ENCODE assay signal across 10 cellular contexts in the genomic region with DNA sequence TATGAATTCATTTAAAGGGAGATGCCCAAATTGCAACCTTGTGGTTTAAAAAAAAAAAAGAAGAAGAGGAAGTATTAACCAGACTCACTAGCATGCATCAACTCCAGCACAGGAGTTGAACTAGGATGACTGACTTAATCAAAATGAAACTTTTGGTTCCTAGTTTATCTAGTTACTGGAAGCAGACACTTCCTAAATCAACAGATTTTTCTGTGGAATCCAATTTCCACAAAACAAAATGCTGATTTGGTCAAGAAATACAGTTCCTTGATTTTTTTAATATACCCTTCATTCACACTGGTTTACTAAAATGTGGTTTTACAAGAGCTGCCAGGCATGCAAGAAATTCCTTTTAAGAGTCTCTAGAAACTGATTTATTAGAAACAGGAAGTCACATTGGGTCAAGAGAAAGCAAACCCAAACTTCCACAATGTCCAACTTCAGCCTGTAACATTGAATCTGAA. TPM values are rescaled to one million over a fixed set of nuclear protein-coding genes. Genes with fewer than 3 reads are reported as not detected.
DNase-seq lines count a peak whose midpoint lies in the region; ATAC-seq and TF ChIP-seq lines count a peak whose summit lies in the region.
"Had no signal": no experiment of that assay in that cellular context is flagged by ENCODE, and none has a peak within 500 bp of the region (broad histone marks: within the 10 kb centered on the region; RNA-seq: fewer than 3 reads in every experiment).

No MANE protein-coding gene starts in this region.

- TF ChIP-seq CTCF in cardiac fibroblast (IDR thresholded peaks at IDR 0.05; ENCODE audit: low read depth, low read length) (no peak), sigmoid colon (IDR thresholded peaks at IDR 0.05) (no peak), WERI-Rb-1 (IDR thresholded peaks at IDR 0.05; ENCODE audit: low read depth, low read length) (no peak)

- no peaks in the 10 kb centered on the region for H3K9me3 ChIP-seq in sigmoid colon
- no peaks in the 10 kb centered on the region for H3K9me3 ChIP-seq in WERI-Rb-1 (ENCODE audit: severe bottlenecking)

- peaks cover 0 to 65% (median 58%) of the 10 kb centered on the region in 4 donors for H3K4me1 ChIP-seq in sigmoid colon

- H3K27me3 ChIP-seq in sigmoid colon (no peaks in the 10 kb centered on the region), WERI-Rb-1 (ENCODE audit: insufficient read depth, low read depth, severe bottlenecking) (no peaks in the 10 kb centered on the region)

- peak overlapping the region in 3 of 4 donors; percentile 26 to 78 (median 66) for H3K27ac ChIP-seq in sigmoid colon
- H3K27ac ChIP-seq in WERI-Rb-1, result no peak overlapping the region

- DNase-seq in cardiac fibroblast (ENCODE audit: low read depth in 2 of 2), result peak; percentile 24 to 47
- DNase-seq in sigmoid colon, result no peak
- no peak for DNase-seq in posterior vena cava (ENCODE audit: low spot score)
- DNase-seq in stimulated activated naive CD4-positive, alpha-beta T cell (lab: John Stamatoyannopoulos, UW), result no peak
- no peak for DNase-seq in HUDEP-2 (lab: John Stamatoyannopoulos, UW; ENCODE audit: unreplicated experiment in 76 of 76)
- no peak for DNase-seq in WERI-Rb-1
- DNase-seq: activated naive CD4-positive, alpha-beta T cell treated with anti-CD3 and anti-CD28 coated beads, Interleukin-2, amount 10 ng/mL, durations not matched to agents 7 days and 5 days; stimulated activated naive CD4-positive, alpha-beta T cell treated with Interleukin-2 at 50 U/mL for 16 hours had no signal

- TF ChIP-seq EP300 in sigmoid colon (IDR thresholded peaks at IDR 0.05), result no peak

- intact Hi-C loops in sigmoid colon (cut with DNase I) (no loop called here), posterior vena cava (cut with DNase I) (no loop called here)

- no peak for TF ChIP-seq POLR2A in sigmoid colon (IDR thresholded peaks at IDR 0.05)

- H3K4me3 ChIP-seq in cardiac fibroblast (replicated peaks in 1 of 2; ENCODE audit: low read depth in 2 of 2, low read length in 2 of 2), result no peak overlapping the region
- H3K4me3 ChIP-seq in sigmoid colon, result no peak overlapping the region
- H3K4me3 ChIP-seq in WERI-Rb-1 (ENCODE audit: low read depth, low read length), result no peak overlapping the region

- ATAC-seq in GM19395 (IDR thresholded peaks at IDR 0.05; ENCODE audit: unreplicated experiment) (peak; percentile 78), HG03442 (IDR thresholded peaks at IDR 0.05; ENCODE audit: unreplicated experiment) (peak; percentile 66)

- H3K36me3 ChIP-seq in sigmoid colon, result no peaks in the 10 kb centered on the region
- no peaks in the 10 kb centered on the region for H3K36me3 ChIP-seq in WERI-Rb-1

RNA-seq across cellular contexts. Expression of gene ITPR2, which starts 41.6 kb away (rescaled TPM):
- total RNA-seq in sigmoid colon (10 to 100 TPM; 58.9 to 78.1 (median 64.0) TPM), posterior vena cava (10 to 100 TPM; 38.8 to 40.3 TPM)
- polyA plus RNA-seq in sigmoid colon, result 1 to 10 TPM; 1.4 to 6.2 (median 1.8) TPM

Comparison
In these comparisons a context has a peak if more than half of its experiments do, and no peak if none do; other contexts are left out.
1. DNase-seq: peak in cardiac fibroblast (2 of 2); none in sigmoid colon (single experiment), posterior vena cava (single experiment), stimulated activated naive CD4-positive, alpha-beta T cell (0 of 6), HUDEP-2 (0 of 76) and WERI-Rb-1 (single experiment).